8 cellular contexts compared by ENCODE assay signal in genomic region chr15:40098489-40099261, GRCh38. TPM values are rescaled to one million over a fixed set of nuclear protein-coding genes. Genes with fewer than 3 reads are reported as not detected.
DNase-seq lines count a peak whose midpoint lies in the region; ATAC-seq and TF ChIP-seq lines count a peak whose summit lies in the region.

No MANE protein-coding gene starts in this region.

- peak; percentile 83 for ATAC-seq in GM19023 (IDR thresholded peaks at IDR 0.05; ENCODE audit: unreplicated experiment)
- peak; percentile 67 for ATAC-seq in HG03108 (IDR thresholded peaks at IDR 0.05; ENCODE audit: unreplicated experiment)
- ATAC-seq in WTC11, result peak; percentile 2; the same call in 1 of the 2 replicates
- peak; percentile 99 for ATAC-seq in central memory CD8-positive, alpha-beta T cell (replicated peaks; ENCODE audit: extremely low read depth, poor library complexity, severe bottlenecking)
- ATAC-seq in left lung, result peak; percentile 87

- peak overlapping the region; percentile 81 to 91 for H3K27ac ChIP-seq in left lung

- H3K9me3 Mint-ChIP-seq in WTC11, result no peaks in the 10 kb centered on the region
- H3K9me3 Mint-ChIP-seq in central memory CD8-positive, alpha-beta T cell, result no peaks in the 10 kb centered on the region

- peaks cover 60 to 98% of the 10 kb centered on the region in 2 donors for H3K4me1 ChIP-seq in left lung

- H3K4me3 Mint-ChIP-seq in WTC11, result no peak overlapping the region
- peak overlapping the region; percentile 53 for H3K4me3 Mint-ChIP-seq in central memory CD8-positive, alpha-beta T cell

- DNase-seq in AG09309 (ENCODE audit: low read depth) (peak; percentile 74), NCI-H2107 treated with DMSO at 0.1 percent for 48 hours (lab: John Stamatoyannopoulos, UW; ENCODE audit: unreplicated experiment) (peak; percentile 76), WTC11 (ENCODE audit: low spot score) (no peak), left lung (peak in 1 of 2 donors; percentile 86)
- peak in 1 of 2 donors; percentile 40 for DNase-seq in central memory CD8-positive, alpha-beta T cell (ENCODE audit: low spot score in 2 of 2)
- DNase-seq in stimulated activated CD4-positive, alpha-beta T cell treated with anti-CD3 and anti-CD28 coated beads, Interleukin-4, amount 100 ng/mL, for 24 hours, result peak; percentile 84

- POLR2A ChIA-PET in WTC11 (lab: Charles Lee), result interaction anchor here (1.8 kb wide), 1 partner anchor 11 kb away, joined by 7 read pairs; no protein-coding TSS in a partner anchor

- TF ChIP-seq CTCF in AG09309 (IDR thresholded peaks at IDR 0.05; ENCODE audit: control insufficient read depth, insufficient read depth, low read depth, low read length, missing control alignments) (no peak), WTC11 (IDR thresholded peaks at IDR 0.05) (no peak), left lung (IDR thresholded peaks at IDR 0.05) (no peak)

- CTCF ChIA-PET in WTC11 (lab: Charles Lee), result interaction anchor here (1.2 to 4.1 kb wide), 8 partner anchors 11 to 180 kb away, joined by 3 to 15 read pairs (median 6); no protein-coding TSS in a partner anchor

- no peaks in the 10 kb centered on the region for H3K27me3 Mint-ChIP-seq in WTC11 (ENCODE audit: low read depth)
- no peaks in the 10 kb centered on the region for H3K27me3 Mint-ChIP-seq in central memory CD8-positive, alpha-beta T cell

- H3K36me3 ChIP-seq in left lung, result peaks cover 0 to under 1% of the 10 kb centered on the region in 2 donors

- H3K4me3 ChIP-seq in AG09309 (ENCODE audit: control insufficient read depth, low read depth, low read length) (no peak overlapping the region), left lung (peak overlapping the region in 1 of 2 donors; percentile 12)

- H3K9me3 ChIP-seq in left lung, result no peaks in the 10 kb centered on the region

- peaks cover 78% of the 10 kb centered on the region for H3K4me1 Mint-ChIP-seq in WTC11
- H3K4me1 Mint-ChIP-seq in central memory CD8-positive, alpha-beta T cell, result peaks cover 43% of the 10 kb centered on the region

- peaks cover 20% of the 10 kb centered on the region for H3K36me3 Mint-ChIP-seq in WTC11
- peaks cover 4% of the 10 kb centered on the region for H3K36me3 Mint-ChIP-seq in central memory CD8-positive, alpha-beta T cell (ENCODE audit: insufficient read depth)

- no peaks in the 10 kb centered on the region for H3K27me3 ChIP-seq in left lung

- intact Hi-C loops in left lung (cut with DNase I), result no loop called here

- peak overlapping the region; percentile 90; the same call in 1 of the 2 replicates for H3K27ac Mint-ChIP-seq in WTC11
- H3K27ac Mint-ChIP-seq in central memory CD8-positive, alpha-beta T cell (ENCODE audit: low read depth), result peak overlapping the region; percentile 86

TF ChIP-seq in WTC11, 78 proteins besides CTCF, POLR2A, EP300 and RAD21:
- TF ChIP-seq FOXK1 (CRISPR knock-in tag; IDR thresholded peaks at IDR 0.05) (no peak), GABPB1 (CRISPR knock-in tag; IDR thresholded peaks at IDR 0.05) (peak; percentile 77)

RNA-seq across cellular contexts. Expression of gene BMF, which starts 10.0 kb away (rescaled TPM):
- total RNA-seq in WTC11 (2021) (32.9 to 36.9 TPM (median 36.6 TPM) in 3 replicates), left lung (10 to 100 TPM; 16.2 to 21.2 TPM)

RNA-seq across cellular contexts. Expression of gene SRP14, which starts 59.7 kb away (rescaled TPM):
- 190 to 199 TPM (median 192 TPM) in 3 replicates for total RNA-seq in WTC11 (2021)
- total RNA-seq in left lung, result 100 to 1,000 TPM; 159 to 166 TPM

Comparison
In these comparisons a context has a peak if more than half of its experiments do, and no peak if none do; other contexts are left out.
1. ATAC-seq: peak in every context shown above with its lines; median percentile 99 in central memory CD8-positive, alpha-beta T cell; 87 in left lung; 83 in GM19023; 67 in HG03108; 2 in WTC11.